ENCODE assay signal across 13 cellular contexts in genomic region chrX:1564750-1565683, GRCh38. TPM values are rescaled to one million over a fixed set of nuclear protein-coding genes. Genes with fewer than 3 reads are reported as not detected.
DNase-seq lines count a peak whose midpoint lies in the region; ATAC-seq and TF ChIP-seq lines count a peak whose summit lies in the region.
"Had no signal": no experiment of that assay in that cellular context is flagged by ENCODE, and none has a peak within 500 bp of the region (broad histone marks: within the 10 kb centered on the region; RNA-seq: fewer than 3 reads in every experiment).

No MANE protein-coding gene starts in this region.

- H3K27ac ChIP-seq in OCI-LY1 (ENCODE audit: low read depth, low read length, poor library complexity, severe bottlenecking) = peak overlapping the region; percentile 44
- no peak overlapping the region for H3K27ac ChIP-seq in naive thymus-derived CD4-positive, alpha-beta T cell (ENCODE audit: low read depth, low read length)

- H3K4me3 Mint-ChIP-seq in naive thymus-derived CD4-positive, alpha-beta T cell = peak overlapping the region in 4 of 10 donors; percentile 18 to 51 (median 33)
- H3K4me3 Mint-ChIP-seq: activated T-cell treated with anti-CD3 and anti-CD28 coated beads, Interleukin-2, amount 50 U/mL, for 24 hours; immature natural killer cell; natural killer cell had no signal

- H3K4me1 Mint-ChIP-seq in naive thymus-derived CD4-positive, alpha-beta T cell = peaks cover 33 to 73% (median 66%) of the 10 kb centered on the region in 7 donors

- peaks cover 0 to 12% (median 0%) of the 10 kb centered on the region in 5 donors for H3K27me3 Mint-ChIP-seq in naive thymus-derived CD4-positive, alpha-beta T cell
- H3K27me3 Mint-ChIP-seq: activated T-cell treated with anti-CD3 and anti-CD28 coated beads, Interleukin-2, amount 50 U/mL, for 24 hours had no signal

- no peaks in the 10 kb centered on the region for H3K9me3 ChIP-seq in OCI-LY1 (ENCODE audit: low read length)
- no peaks in the 10 kb centered on the region for H3K9me3 ChIP-seq in naive thymus-derived CD4-positive, alpha-beta T cell (ENCODE audit: control insufficient read depth in 2 of 3, low read length in 3 of 3)

- no peaks in the 10 kb centered on the region for H3K27me3 ChIP-seq in OCI-LY1 (ENCODE audit: insufficient read depth, low read length)
- no peaks in the 10 kb centered on the region for H3K27me3 ChIP-seq in naive thymus-derived CD4-positive, alpha-beta T cell (ENCODE audit: control insufficient read depth in 2 of 2, insufficient read depth in 2 of 2, low read length in 2 of 2)

- H3K4me1 ChIP-seq in OCI-LY1 (ENCODE audit: insufficient read depth, low read length, severe bottlenecking) = peaks cover 12% of the 10 kb centered on the region
- H3K4me1 ChIP-seq in naive thymus-derived CD4-positive, alpha-beta T cell (ENCODE audit: control insufficient read depth in 2 of 2, insufficient read depth in 2 of 2, low read length in 2 of 2) = peaks cover 27 to 42% of the 10 kb centered on the region in 2 donors

- peaks cover 0 to 3% (median 0%) of the 10 kb centered on the region in 5 donors for H3K36me3 Mint-ChIP-seq in naive thymus-derived CD4-positive, alpha-beta T cell
- H3K36me3 Mint-ChIP-seq: immature natural killer cell, natural killer cell had no signal

- peaks cover 0 to 4% (median 2%) of the 10 kb centered on the region in 11 donors for H3K9me3 Mint-ChIP-seq in naive thymus-derived CD4-positive, alpha-beta T cell
- H3K9me3 Mint-ChIP-seq: activated T-cell treated with anti-CD3 and anti-CD28 coated beads, Interleukin-2, amount 50 U/mL, for 24 hours; immature natural killer cell; natural killer cell had no signal

- intact Hi-C loops in naive thymus-derived CD4-positive, alpha-beta T cell (cut with micrococcal nuclease) = loop anchor here in 1 of 2 donors (1.0 kb wide), 1 partner anchor 10 kb away; no protein-coding TSS in a partner anchor

- peak overlapping the region; percentile 2 for H3K4me3 ChIP-seq in OCI-LY1 (ENCODE audit: low read depth, low read length, poor library complexity, severe bottlenecking)
- no peak overlapping the region for H3K4me3 ChIP-seq in naive thymus-derived CD4-positive, alpha-beta T cell (ENCODE audit: low read length)

- POLR2A ChIA-PET in naive thymus-derived CD4-positive, alpha-beta T cell (lab: Charles Lee) = no interaction called here

- peak overlapping the region in 5 of 9 donors; percentile 24 to 86 (median 52) for H3K27ac Mint-ChIP-seq in naive thymus-derived CD4-positive, alpha-beta T cell
- H3K27ac Mint-ChIP-seq: activated T-cell treated with anti-CD3 and anti-CD28 coated beads, Interleukin-2, amount 50 U/mL, for 24 hours; natural killer cell had no signal

- no peak for DNase-seq in naive thymus-derived CD4-positive, alpha-beta T cell
- DNase-seq in EL = no peak
- no peak for DNase-seq in NCI-H226
- no peak for DNase-seq in G401 (ENCODE audit: low spot score)
- DNase-seq: activated T-cell treated with anti-CD3 and anti-CD28 coated beads, Interleukin-2, amount 50 U/mL, for 24 hours; immature natural killer cell; natural killer cell; small intestine had no signal

- in situ Hi-C loops in G401 (cut with HindIII; ENCODE audit: low sequenced_read_pairs) = no loop called here

- no peaks in the 10 kb centered on the region for H3K36me3 ChIP-seq in OCI-LY1 (ENCODE audit: insufficient read depth, low read length)
- no peaks in the 10 kb centered on the region for H3K36me3 ChIP-seq in naive thymus-derived CD4-positive, alpha-beta T cell (ENCODE audit: control insufficient read depth in 2 of 3, insufficient read depth in 3 of 3, low read length in 3 of 3)

- CTCF ChIA-PET in naive thymus-derived CD4-positive, alpha-beta T cell (lab: Charles Lee) = no interaction called here

- H2AFZ ChIP-seq in OCI-LY1 (ENCODE audit: low read length) = peak overlapping the region; percentile 94

- H3K4me2 ChIP-seq in OCI-LY1 (ENCODE audit: low read length) = peak overlapping the region; percentile 58

- ATAC-seq in GM18867 (IDR thresholded peaks at IDR 0.05; ENCODE audit: unreplicated experiment) (peak; percentile 68), HG02938 (IDR thresholded peaks at IDR 0.05; ENCODE audit: unreplicated experiment) (peak; percentile 64)
- ATAC-seq in naive thymus-derived CD4-positive, alpha-beta T cell = no peak
- ATAC-seq: natural killer cell had no signal

- peak overlapping the region; percentile 30; the same call in 1 of the 2 replicates for H3K9ac ChIP-seq in OCI-LY1 (ENCODE audit: low read length)

- no peaks in the 10 kb centered on the region for H3F3A ChIP-seq in OCI-LY1 (ENCODE audit: insufficient read depth, low read length)

- H3K9me2 ChIP-seq in OCI-LY1 (ENCODE audit: low read depth, low read length) = no peaks in the 10 kb centered on the region

- H3K79me2 ChIP-seq in OCI-LY1 (ENCODE audit: insufficient read depth, low read length) = no peaks in the 10 kb centered on the region

- no peak for TF ChIP-seq CTCF in OCI-LY1 (IDR thresholded peaks at IDR 0.05; ENCODE audit: low read length)

- no peaks in the 10 kb centered on the region for H4K20me1 ChIP-seq in OCI-LY1 (ENCODE audit: insufficient read depth, low read length)

RNA-seq across cellular contexts. Expression of gene AKAP17A, which starts 26.4 kb away (rescaled TPM):
- 100 to 1,000 TPM in 4 of 5 experiments, 10 to 100 TPM in 1; 75.7 to 165 (median 125) TPM for total RNA-seq in naive thymus-derived CD4-positive, alpha-beta T cell
- polyA plus RNA-seq in naive thymus-derived CD4-positive, alpha-beta T cell = 10 to 100 TPM; 19.2 to 66.9 TPM
- total RNA-seq in G401 (2014; rRNA removed; shearing (Covaris generic)) = 37.1 and 38.3 TPM in 2 replicates

RNA-seq across cellular contexts. Expression of gene P2RY8, which starts 28.0 kb away (rescaled TPM):
- total RNA-seq in naive thymus-derived CD4-positive, alpha-beta T cell = 100 to 1,000 TPM; 109 to 158 (median 122) TPM
- 100 to 1,000 TPM; 221 to 277 TPM for polyA plus RNA-seq in naive thymus-derived CD4-positive, alpha-beta T cell
- total RNA-seq in G401 (2014; rRNA removed; shearing (Covaris generic)) = under 0.01 TPM in 1 of 2 replicates, not detected in the other
- total RNA-seq: NCI-H460 had no signal

RNA-seq across cellular contexts. Expression of gene ASMT, which starts 49.8 kb away (rescaled TPM):
- under 1 TPM in 1 of 5 experiments, not detected in 4; 0.32 TPM for total RNA-seq in naive thymus-derived CD4-positive, alpha-beta T cell
- not detected for polyA plus RNA-seq in naive thymus-derived CD4-positive, alpha-beta T cell
- not detected in 2 replicates for total RNA-seq in G401 (2014; rRNA removed; shearing (Covaris generic))
- total RNA-seq: cardiac septum, NCI-H460 had no signal
- polyA plus RNA-seq: immature natural killer cell had no signal

Comparison
In these comparisons a context has a peak if more than half of its experiments do, and no peak if none do; other contexts are left out.
1. RNA of gene P2RY8, which starts 28.0 kb away (total RNA-seq): 109 to 158 TPM in naive thymus-derived CD4-positive, alpha-beta T cell; under 0.01 TPM in G401; every median in the first group is over 100 times any median in the second.